In genomic region chr22:36363378-36363931, GRCh38 we compare ENCODE assay signal across 8 cellular contexts. TPM values are rescaled to one million over a fixed set of nuclear protein-coding genes. Genes with fewer than 3 reads are reported as not detected.
A peak's percentile ranks its signal among the peaks of the same experiment; 100 is the strongest.
DNase-seq lines count a peak whose midpoint lies in the region; ATAC-seq and TF ChIP-seq lines count a peak whose summit lies in the region.

No MANE protein-coding gene starts in this region.

- H3K27ac Mint-ChIP-seq in activated CD8-positive, alpha-beta memory T cell treated with anti-CD3 and anti-CD28 coated beads, Interleukin-2, amount 10 ng/mL, durations not matched to agents 7 days and 5 days: peak overlapping the region; percentile 85
- peak overlapping the region; percentile 95 for H3K27ac Mint-ChIP-seq in activated T-helper 1 cell treated with anti-CD3 and anti-CD28 coated beads, Interleukin-12 subunit alpha, Interleukin-12 subunit beta, Interleukin-2, Interleukin-4 antibody, amounts not matched to agents 30 ng/mL and 10 ng/mL and 1 ng/mL, durations not matched to agents 14 hours and 24 hours and 36 hours

- peaks cover 41% of the 10 kb centered on the region for H3K36me3 Mint-ChIP-seq in activated CD8-positive, alpha-beta memory T cell treated with anti-CD3 and anti-CD28 coated beads, Interleukin-2, amount 10 ng/mL, durations not matched to agents 7 days and 5 days
- peaks cover 36% of the 10 kb centered on the region for H3K36me3 Mint-ChIP-seq in activated T-helper 1 cell treated with anti-CD3 and anti-CD28 coated beads, Interleukin-12 subunit alpha, Interleukin-12 subunit beta, Interleukin-2, Interleukin-4 antibody, amounts not matched to agents 30 ng/mL and 10 ng/mL and 1 ng/mL, durations not matched to agents 14 hours and 24 hours and 36 hours (ENCODE audit: low read depth)

- no peak for TF ChIP-seq POLR2A in suprapubic skin (IDR thresholded peaks at IDR 0.05)

- H3K4me1 Mint-ChIP-seq in activated CD8-positive, alpha-beta memory T cell treated with anti-CD3 and anti-CD28 coated beads, Interleukin-2, amount 10 ng/mL, durations not matched to agents 7 days and 5 days: peaks cover 96% of the 10 kb centered on the region
- peaks cover 93% of the 10 kb centered on the region for H3K4me1 Mint-ChIP-seq in activated T-helper 1 cell treated with anti-CD3 and anti-CD28 coated beads, Interleukin-12 subunit alpha, Interleukin-12 subunit beta, Interleukin-2, Interleukin-4 antibody, amounts not matched to agents 30 ng/mL and 10 ng/mL and 1 ng/mL, durations not matched to agents 14 hours and 24 hours and 36 hours (ENCODE audit: low read depth)

- no peak for ATAC-seq in activated CD8-positive, alpha-beta memory T cell treated with anti-CD3 and anti-CD28 coated beads, Interleukin-2, amount 10 ng/mL, durations not matched to agents 7 days and 5 days
- peak; percentile 34 for ATAC-seq in left lung
- no peak for ATAC-seq in HG03025 (IDR thresholded peaks at IDR 0.05; ENCODE audit: low FRiP score, unreplicated experiment)

- intact Hi-C loops in activated T-helper 1 cell treated with anti-CD3 and anti-CD28 coated beads, Interleukin-12 subunit alpha, Interleukin-12 subunit beta, Interleukin-2, Interleukin-4 antibody, amounts not matched to agents 30 ng/mL and 10 ng/mL and 1 ng/mL, durations not matched to agents 14 hours and 24 hours and 36 hours (cut with micrococcal nuclease): loop anchor here (10.0 kb wide), 1 partner anchor 871 kb away; no protein-coding TSS in a partner anchor
- intact Hi-C loops in left lung (cut with DNase I): no loop called here

- H3K4me1 ChIP-seq in left lung (peaks cover 87 to 99% of the 10 kb centered on the region in 2 donors), thymus (ENCODE audit: control insufficient read depth, insufficient read depth, low read length) (peaks cover 44% of the 10 kb centered on the region), suprapubic skin (peaks cover 98% of the 10 kb centered on the region)

- DNase-seq in activated CD8-positive, alpha-beta memory T cell treated with anti-CD3 and anti-CD28 coated beads, Interleukin-2, amount 10 ng/mL, durations not matched to agents 7 days and 5 days: no peak
- no peak for DNase-seq in activated CD8-positive, alpha-beta memory T cell treated with anti-CD3 and anti-CD28 coated beads for 24 hours
- DNase-seq in activated T-helper 1 cell treated with anti-CD3 and anti-CD28 coated beads, Interleukin-12 subunit alpha, Interleukin-12 subunit beta, Interleukin-2, Interleukin-4 antibody, amounts not matched to agents 30 ng/mL and 10 ng/mL and 1 ng/mL, durations not matched to agents 14 hours and 24 hours and 36 hours (ENCODE audit: low spot score): no peak
- DNase-seq in left lung (no peak), DMS79 treated with DMSO at 0.1 percent for 48 hours (lab: John Stamatoyannopoulos, UW) (no peak), suprapubic skin (ENCODE audit: low spot score in 2 of 2) (no peak)

- CTCF ChIA-PET in activated CD8-positive, alpha-beta memory T cell treated with anti-CD3 and anti-CD28 coated beads, Interleukin-2, amount 10 ng/mL, durations not matched to agents 7 days and 5 days (lab: Charles Lee): interaction anchor here (1.5 to 2.9 kb wide), 5 partner anchors 11 to 107 kb away, joined by 3 to 47 read pairs (median 9); no protein-coding TSS in a partner anchor

- H3K9me3 ChIP-seq in left lung (no peaks in the 10 kb centered on the region), thymus (ENCODE audit: control insufficient read depth) (no peaks in the 10 kb centered on the region), suprapubic skin (no peaks in the 10 kb centered on the region)

- no peak for TF ChIP-seq EP300 in suprapubic skin (IDR thresholded peaks at IDR 0.05)

- peaks cover 0 to 15% of the 10 kb centered on the region in 2 donors for H3K36me3 ChIP-seq in left lung
- peaks cover 30% of the 10 kb centered on the region for H3K36me3 ChIP-seq in thymus (ENCODE audit: control insufficient read depth, insufficient read depth)
- H3K36me3 ChIP-seq in suprapubic skin: no peaks in the 10 kb centered on the region

- no peaks in the 10 kb centered on the region for H3K9me3 Mint-ChIP-seq in activated CD8-positive, alpha-beta memory T cell treated with anti-CD3 and anti-CD28 coated beads, Interleukin-2, amount 10 ng/mL, durations not matched to agents 7 days and 5 days (ENCODE audit: low read depth)
- no peaks in the 10 kb centered on the region for H3K9me3 Mint-ChIP-seq in activated T-helper 1 cell treated with anti-CD3 and anti-CD28 coated beads, Interleukin-12 subunit alpha, Interleukin-12 subunit beta, Interleukin-2, Interleukin-4 antibody, amounts not matched to agents 30 ng/mL and 10 ng/mL and 1 ng/mL, durations not matched to agents 14 hours and 24 hours and 36 hours

- H3K27me3 ChIP-seq in left lung: no peaks in the 10 kb centered on the region
- H3K27me3 ChIP-seq in thymus (ENCODE audit: control insufficient read depth, insufficient read depth): no peaks in the 10 kb centered on the region
- no peaks in the 10 kb centered on the region for H3K27me3 ChIP-seq in suprapubic skin

- H3K4me3 ChIP-seq in left lung (no peak overlapping the region), thymus (ENCODE audit: low read length) (no peak overlapping the region), suprapubic skin (no peak overlapping the region)

- TF ChIP-seq CTCF in left lung (IDR thresholded peaks at IDR 0.05): no peak
- TF ChIP-seq CTCF in suprapubic skin (IDR thresholded peaks at IDR 0.05): no peak

- H3K27me3 Mint-ChIP-seq in activated CD8-positive, alpha-beta memory T cell treated with anti-CD3 and anti-CD28 coated beads, Interleukin-2, amount 10 ng/mL, durations not matched to agents 7 days and 5 days: no peaks in the 10 kb centered on the region
- no peaks in the 10 kb centered on the region for H3K27me3 Mint-ChIP-seq in activated T-helper 1 cell treated with anti-CD3 and anti-CD28 coated beads, Interleukin-12 subunit alpha, Interleukin-12 subunit beta, Interleukin-2, Interleukin-4 antibody, amounts not matched to agents 30 ng/mL and 10 ng/mL and 1 ng/mL, durations not matched to agents 14 hours and 24 hours and 36 hours (ENCODE audit: insufficient read depth)

- H3K27ac ChIP-seq in left lung (peak overlapping the region; percentile 87 to 99), thymus (ENCODE audit: low read depth) (peak overlapping the region; percentile 37), suprapubic skin (no peak overlapping the region)

- 90% methylated on average over 4 of the region's 4 CpGs for WGBS in thymus
- 83% methylated on average over 4 of the region's 4 CpGs for WGBS in suprapubic skin

- H3K4me3 Mint-ChIP-seq in activated CD8-positive, alpha-beta memory T cell treated with anti-CD3 and anti-CD28 coated beads, Interleukin-2, amount 10 ng/mL, durations not matched to agents 7 days and 5 days: peak overlapping the region; percentile 45
- peak overlapping the region; percentile 71 for H3K4me3 Mint-ChIP-seq in activated T-helper 1 cell treated with anti-CD3 and anti-CD28 coated beads, Interleukin-12 subunit alpha, Interleukin-12 subunit beta, Interleukin-2, Interleukin-4 antibody, amounts not matched to agents 30 ng/mL and 10 ng/mL and 1 ng/mL, durations not matched to agents 14 hours and 24 hours and 36 hours

RNA-seq across cellular contexts. Expression of gene MYH9, which starts 24.3 kb away (rescaled TPM):
- total RNA-seq in activated CD8-positive, alpha-beta memory T cell treated with anti-CD3 and anti-CD28 coated beads, Interleukin-2, amount 10 ng/mL, durations not matched to agents 7 days and 5 days: 100 to 1,000 TPM; 695 to 913 TPM
- total RNA-seq in activated T-helper 1 cell treated with anti-CD3 and anti-CD28 coated beads, Interleukin-12 subunit alpha, Interleukin-12 subunit beta, Interleukin-2, Interleukin-4 antibody, amounts not matched to agents 30 ng/mL and 10 ng/mL and 1 ng/mL, durations not matched to agents 14 hours and 24 hours and 36 hours: 618 and 639 TPM in 2 replicates
- total RNA-seq in left lung (100 to 1,000 TPM; 754 to 761 TPM), suprapubic skin (100 to 1,000 TPM; 284 to 323 (median 294) TPM)
- polyA plus RNA-seq in thymus: 155 TPM
